Comparison of ENCODE assay signal across 1 cellular context in the genomic region with DNA sequence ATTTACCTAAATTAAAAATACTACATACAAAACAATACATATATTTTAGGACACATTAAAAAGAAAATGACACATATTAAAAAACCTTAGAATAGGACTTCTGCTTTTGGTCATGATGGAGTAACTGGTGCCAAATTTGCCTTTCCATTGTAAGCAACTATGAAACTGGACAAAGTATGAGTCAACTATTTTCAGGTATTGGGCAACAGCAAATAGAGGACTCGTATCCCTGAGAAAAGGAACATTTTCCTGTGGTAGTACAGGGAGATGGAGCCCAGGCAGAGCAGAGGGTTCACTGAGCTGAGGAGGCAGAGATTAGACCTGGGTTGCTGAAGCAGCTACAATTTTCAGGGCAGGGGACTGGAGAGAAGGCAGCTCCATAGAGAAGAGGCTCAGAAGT.
TF ChIP-seq lines count a peak whose summit lies in the region.

No MANE protein-coding gene starts in this region.

TF ChIP-seq in GM12891, 5 proteins besides CTCF, POLR2A, EP300 and RAD21 (continued from another document):
- TF ChIP-seq TAF1 (IDR thresholded peaks at IDR 0.05; ENCODE audit: low read depth, low read length) (no peak), SPI1 (IDR thresholded peaks at IDR 0.05; ENCODE audit: low read depth, low read length) (no peak), PAX5 (IDR thresholded peaks at IDR 0.05; ENCODE audit: insufficient read depth, low read length, severe bottlenecking) (no peak)
